2 cellular contexts compared by ENCODE assay signal in the genomic region with DNA sequence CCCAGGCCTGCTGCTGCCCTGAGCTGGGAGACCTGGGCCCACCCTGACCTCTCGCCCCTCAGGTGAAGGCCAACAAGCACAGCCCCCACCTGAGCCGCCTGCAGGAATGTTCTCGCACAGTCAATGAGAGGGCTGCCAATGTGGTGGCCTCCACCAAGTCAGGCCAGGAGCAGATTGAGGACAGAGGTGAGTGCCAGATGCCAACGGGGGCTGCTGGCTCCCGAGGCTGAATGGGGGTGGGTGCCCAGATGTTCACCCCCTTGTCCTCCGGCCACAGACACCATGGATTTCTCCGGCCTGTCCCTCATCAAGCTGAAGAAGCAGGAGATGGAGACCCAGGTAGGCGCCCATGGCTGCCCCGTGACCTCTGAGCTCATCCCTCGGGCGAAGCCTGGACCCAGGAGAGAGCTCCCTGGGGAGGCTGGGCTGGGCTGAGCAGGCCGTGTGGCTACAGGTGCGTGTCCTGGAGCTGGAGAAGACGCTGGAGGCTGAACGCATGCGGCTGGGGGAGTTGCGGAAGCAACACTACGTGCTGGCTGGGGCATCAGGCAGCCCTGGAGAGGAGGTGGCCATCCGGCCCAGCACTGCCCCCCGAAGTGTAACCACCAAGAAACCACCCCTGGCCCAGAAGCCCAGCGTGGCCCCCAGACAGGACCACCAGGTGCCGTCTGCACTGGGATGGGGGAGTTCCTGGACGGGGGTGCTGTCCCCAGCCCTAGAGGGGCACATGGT.
TF ChIP-seq lines count a peak whose summit lies in the region.

No MANE protein-coding gene starts in this region.

TF ChIP-seq in SK-N-SH, 30 proteins besides CTCF, POLR2A, EP300 and RAD21 (continued from another document):
- TF ChIP-seq, protein P1, sequence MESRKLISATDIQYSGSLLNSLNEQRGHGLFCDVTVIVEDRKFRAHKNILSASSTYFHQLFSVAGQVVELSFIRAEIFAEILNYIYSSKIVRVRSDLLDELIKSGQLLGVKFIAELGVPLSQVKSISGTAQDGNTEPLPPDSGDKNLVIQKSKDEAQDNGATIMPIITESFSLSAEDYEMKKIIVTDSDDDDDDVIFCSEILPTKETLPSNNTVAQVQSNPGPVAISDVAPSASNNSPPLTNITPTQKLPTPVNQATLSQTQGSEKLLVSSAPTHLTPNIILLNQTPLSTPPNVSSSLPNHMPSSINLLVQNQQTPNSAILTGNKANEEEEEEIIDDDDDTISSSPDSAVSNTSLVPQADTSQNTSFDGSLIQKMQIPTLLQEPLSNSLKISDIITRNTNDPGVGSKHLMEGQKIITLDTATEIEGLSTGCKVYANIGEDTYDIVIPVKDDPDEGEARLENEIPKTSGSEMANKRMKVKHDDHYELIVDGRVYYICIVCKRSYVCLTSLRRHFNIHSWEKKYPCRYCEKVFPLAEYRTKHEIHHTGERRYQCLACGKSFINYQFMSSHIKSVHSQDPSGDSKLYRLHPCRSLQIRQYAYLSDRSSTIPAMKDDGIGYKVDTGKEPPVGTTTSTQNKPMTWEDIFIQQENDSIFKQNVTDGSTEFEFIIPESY (IDR thresholded peaks at IDR 0.05; ENCODE audit: borderline replicate concordance, low read depth), result no peak
- TF ChIP-seq TCF12 (IDR thresholded peaks at IDR 0.05) (no peak), RFX5 (IDR thresholded peaks at IDR 0.05; ENCODE audit: low read length) (no peak), FOXM1 (IDR thresholded peaks at IDR 0.05; ENCODE audit: low read depth) (no peak), SMC3 (IDR thresholded peaks at IDR 0.05; ENCODE audit: low read depth, low read length) (no peak), FOXJ3 (CRISPR knock-in tag; IDR thresholded peaks at IDR 0.05) (no peak), EZH2phosphoT487 (IDR thresholded peaks at IDR 0.05; ENCODE audit: borderline replicate concordance, low read depth) (no peak)
- TF ChIP-seq, protein P2, sequence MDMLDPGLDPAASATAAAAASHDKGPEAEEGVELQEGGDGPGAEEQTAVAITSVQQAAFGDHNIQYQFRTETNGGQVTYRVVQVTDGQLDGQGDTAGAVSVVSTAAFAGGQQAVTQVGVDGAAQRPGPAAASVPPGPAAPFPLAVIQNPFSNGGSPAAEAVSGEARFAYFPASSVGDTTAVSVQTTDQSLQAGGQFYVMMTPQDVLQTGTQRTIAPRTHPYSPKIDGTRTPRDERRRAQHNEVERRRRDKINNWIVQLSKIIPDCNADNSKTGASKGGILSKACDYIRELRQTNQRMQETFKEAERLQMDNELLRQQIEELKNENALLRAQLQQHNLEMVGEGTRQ (IDR thresholded peaks at IDR 0.05; ENCODE audit: borderline replicate concordance, low read depth, low read length), result no peak
- TF ChIP-seq, protein P3, sequence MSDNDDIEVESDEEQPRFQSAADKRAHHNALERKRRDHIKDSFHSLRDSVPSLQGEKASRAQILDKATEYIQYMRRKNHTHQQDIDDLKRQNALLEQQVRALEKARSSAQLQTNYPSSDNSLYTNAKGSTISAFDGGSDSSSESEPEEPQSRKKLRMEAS (IDR thresholded peaks at IDR 0.05; ENCODE audit: low read depth), result no peak

TF ChIP-seq in SK-N-SH treated with all-trans-retinoic acid at 6 μM for 48 hours, 23 proteins besides CTCF, POLR2A, EP300 and RAD21 (continued from another document):
- TF ChIP-seq, protein P4, sequence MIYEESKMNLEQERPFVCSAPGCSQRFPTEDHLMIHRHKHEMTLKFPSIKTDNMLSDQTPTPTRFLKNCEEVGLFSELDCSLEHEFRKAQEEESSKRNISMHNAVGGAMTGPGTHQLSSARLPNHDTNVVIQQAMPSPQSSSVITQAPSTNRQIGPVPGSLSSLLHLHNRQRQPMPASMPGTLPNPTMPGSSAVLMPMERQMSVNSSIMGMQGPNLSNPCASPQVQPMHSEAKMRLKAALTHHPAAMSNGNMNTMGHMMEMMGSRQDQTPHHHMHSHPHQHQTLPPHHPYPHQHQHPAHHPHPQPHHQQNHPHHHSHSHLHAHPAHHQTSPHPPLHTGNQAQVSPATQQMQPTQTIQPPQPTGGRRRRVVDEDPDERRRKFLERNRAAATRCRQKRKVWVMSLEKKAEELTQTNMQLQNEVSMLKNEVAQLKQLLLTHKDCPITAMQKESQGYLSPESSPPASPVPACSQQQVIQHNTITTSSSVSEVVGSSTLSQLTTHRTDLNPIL (CRISPR knock-in tag; IDR thresholded peaks at IDR 0.05; ENCODE audit: low read depth), result no peak
- TF ChIP-seq, protein P5, sequence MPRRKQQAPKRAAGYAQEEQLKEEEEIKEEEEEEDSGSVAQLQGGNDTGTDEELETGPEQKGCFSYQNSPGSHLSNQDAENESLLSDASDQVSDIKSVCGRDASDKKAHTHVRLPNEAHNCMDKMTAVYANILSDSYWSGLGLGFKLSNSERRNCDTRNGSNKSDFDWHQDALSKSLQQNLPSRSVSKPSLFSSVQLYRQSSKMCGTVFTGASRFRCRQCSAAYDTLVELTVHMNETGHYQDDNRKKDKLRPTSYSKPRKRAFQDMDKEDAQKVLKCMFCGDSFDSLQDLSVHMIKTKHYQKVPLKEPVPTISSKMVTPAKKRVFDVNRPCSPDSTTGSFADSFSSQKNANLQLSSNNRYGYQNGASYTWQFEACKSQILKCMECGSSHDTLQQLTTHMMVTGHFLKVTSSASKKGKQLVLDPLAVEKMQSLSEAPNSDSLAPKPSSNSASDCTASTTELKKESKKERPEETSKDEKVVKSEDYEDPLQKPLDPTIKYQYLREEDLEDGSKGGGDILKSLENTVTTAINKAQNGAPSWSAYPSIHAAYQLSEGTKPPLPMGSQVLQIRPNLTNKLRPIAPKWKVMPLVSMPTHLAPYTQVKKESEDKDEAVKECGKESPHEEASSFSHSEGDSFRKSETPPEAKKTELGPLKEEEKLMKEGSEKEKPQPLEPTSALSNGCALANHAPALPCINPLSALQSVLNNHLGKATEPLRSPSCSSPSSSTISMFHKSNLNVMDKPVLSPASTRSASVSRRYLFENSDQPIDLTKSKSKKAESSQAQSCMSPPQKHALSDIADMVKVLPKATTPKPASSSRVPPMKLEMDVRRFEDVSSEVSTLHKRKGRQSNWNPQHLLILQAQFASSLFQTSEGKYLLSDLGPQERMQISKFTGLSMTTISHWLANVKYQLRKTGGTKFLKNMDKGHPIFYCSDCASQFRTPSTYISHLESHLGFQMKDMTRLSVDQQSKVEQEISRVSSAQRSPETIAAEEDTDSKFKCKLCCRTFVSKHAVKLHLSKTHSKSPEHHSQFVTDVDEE (CRISPR knock-in tag; IDR thresholded peaks at IDR 0.05), result no peak
- TF ChIP-seq ZC3H10 (CRISPR knock-in tag; IDR thresholded peaks at IDR 0.05) (no peak), ZFP3 (CRISPR knock-in tag; IDR thresholded peaks at IDR 0.05) (no peak), ISL1 (CRISPR knock-in tag; IDR thresholded peaks at IDR 0.05) (no peak), TOX (CRISPR knock-in tag; IDR thresholded peaks at IDR 0.05; ENCODE audit: borderline replicate concordance) (no peak), ZNF70 (CRISPR knock-in tag; IDR thresholded peaks at IDR 0.05) (no peak), PATZ1 (CRISPR knock-in tag; IDR thresholded peaks at IDR 0.05; ENCODE audit: borderline replicate concordance) (no peak), BACH2 (CRISPR knock-in tag; IDR thresholded peaks at IDR 0.05; ENCODE audit: borderline replicate concordance) (no peak), CSDC2 (CRISPR knock-in tag; IDR thresholded peaks at IDR 0.05) (no peak), ZNF8 (CRISPR knock-in tag; IDR thresholded peaks at IDR 0.05) (no peak), ZFP30 (CRISPR knock-in tag; IDR thresholded peaks at IDR 0.05) (no peak), OSR1 (CRISPR knock-in tag; IDR thresholded peaks at IDR 0.05) (no peak), RARB (CRISPR knock-in tag; IDR thresholded peaks at IDR 0.05) (no peak)
- TF ChIP-seq, protein P6, sequence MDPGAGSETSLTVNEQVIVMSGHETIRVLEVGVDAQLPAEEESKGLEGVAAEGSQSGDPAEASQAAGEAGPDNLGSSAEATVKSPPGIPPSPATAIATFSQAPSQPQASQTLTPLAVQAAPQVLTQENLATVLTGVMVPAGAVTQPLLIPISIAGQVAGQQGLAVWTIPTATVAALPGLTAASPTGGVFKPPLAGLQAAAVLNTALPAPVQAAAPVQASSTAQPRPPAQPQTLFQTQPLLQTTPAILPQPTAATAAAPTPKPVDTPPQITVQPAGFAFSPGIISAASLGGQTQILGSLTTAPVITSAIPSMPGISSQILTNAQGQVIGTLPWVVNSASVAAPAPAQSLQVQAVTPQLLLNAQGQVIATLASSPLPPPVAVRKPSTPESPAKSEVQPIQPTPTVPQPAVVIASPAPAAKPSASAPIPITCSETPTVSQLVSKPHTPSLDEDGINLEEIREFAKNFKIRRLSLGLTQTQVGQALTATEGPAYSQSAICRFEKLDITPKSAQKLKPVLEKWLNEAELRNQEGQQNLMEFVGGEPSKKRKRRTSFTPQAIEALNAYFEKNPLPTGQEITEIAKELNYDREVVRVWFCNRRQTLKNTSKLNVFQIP (CRISPR knock-in tag; IDR thresholded peaks at IDR 0.05; ENCODE audit: borderline replicate concordance, low read depth), result no peak
TF ChIP-seq in SK-N-SH treated with all-trans-retinoic acid at 6 μM for 48 hours: peak in this region for 0.
